In the genomic region with DNA sequence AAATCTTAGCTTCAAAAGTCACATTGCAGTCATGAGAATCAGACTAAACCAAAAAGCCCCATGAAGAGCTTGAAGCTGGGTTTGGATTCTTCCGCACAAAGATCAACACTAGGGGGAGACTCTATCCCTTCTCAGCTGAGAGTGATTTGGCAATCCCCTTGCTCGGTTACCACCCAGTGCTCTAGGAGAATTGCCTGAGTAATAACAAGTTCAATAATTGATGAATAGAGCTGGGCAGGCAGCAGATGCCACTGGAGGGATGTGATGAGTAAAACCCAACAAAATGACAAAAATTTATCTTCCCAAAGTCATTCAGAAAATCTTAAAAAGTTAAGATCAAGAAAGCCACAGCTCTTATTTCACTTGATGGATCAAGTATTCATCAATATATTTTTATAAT, we compare ENCODE assay signal across 9 cellular contexts.
DNase-seq lines count a peak whose midpoint lies in the region; ATAC-seq and TF ChIP-seq lines count a peak whose summit lies in the region.
"Had no signal": no experiment of that assay in that cellular context is flagged by ENCODE, and none has a peak within 500 bp of the region (broad histone marks: within the 10 kb centered on the region; RNA-seq: fewer than 3 reads in every experiment).

No MANE protein-coding gene starts in this region.

- whole genome bisulfite sequencing in sigmoid colon, 2 donors, result 1% methylated on average over 2 of the region's 2 CpGs

- no peaks in the 10 kb centered on the region for H3K36me3 ChIP-seq in Peyer's patch
- H3K36me3 ChIP-seq in adipocyte (ENCODE audit: control insufficient read depth, insufficient read depth, low read length, severe bottlenecking), result no peaks in the 10 kb centered on the region
- no peaks in the 10 kb centered on the region for H3K36me3 ChIP-seq in left ventricle myocardium inferior
- H3K36me3 ChIP-seq in sigmoid colon, result no peaks in the 10 kb centered on the region
- H3K36me3 ChIP-seq: BLaER1 treated with 17β-estradiol and CSF1 and Interleukin-3, amounts not matched to agents 10 nM and 100 nM had no signal

- no peaks in the 10 kb centered on the region for H3K27me3 ChIP-seq in Peyer's patch
- no peaks in the 10 kb centered on the region for H3K27me3 ChIP-seq in adipocyte (replicated peaks; ENCODE audit: control insufficient read depth, insufficient read depth, low read length)
- H3K27me3 ChIP-seq in left ventricle myocardium inferior (ENCODE audit: low read depth), result no peaks in the 10 kb centered on the region
- no peaks in the 10 kb centered on the region for H3K27me3 ChIP-seq in sigmoid colon
- H3K27me3 ChIP-seq: BLaER1 treated with 17β-estradiol and CSF1 and Interleukin-3, amounts not matched to agents 10 nM and 100 nM had no signal

- no peaks in the 10 kb centered on the region for H3K4me1 ChIP-seq in Peyer's patch
- H3K4me1 ChIP-seq in adipocyte (ENCODE audit: control insufficient read depth, insufficient read depth, low read length), result no peaks in the 10 kb centered on the region
- H3K4me1 ChIP-seq in left ventricle myocardium inferior, result no peaks in the 10 kb centered on the region
- H3K4me1 ChIP-seq in sigmoid colon, result no peaks in the 10 kb centered on the region

- H3K9ac ChIP-seq in adipocyte (ENCODE audit: low read length), result peak overlapping the region; percentile 43
- H3K9ac ChIP-seq: BLaER1 treated with 17β-estradiol and CSF1 and Interleukin-3, amounts not matched to agents 10 nM and 100 nM had no signal

- intact Hi-C loops in left ventricle myocardium inferior (cut with micrococcal nuclease) (loop anchor here (10.0 kb wide), 1 partner anchor 201 kb away; no protein-coding TSS in a partner anchor), sigmoid colon (cut with DNase I) (loop anchor here (5.0 kb wide), 1 partner anchor 178 kb away; no protein-coding TSS in a partner anchor)

- H3K27ac ChIP-seq in Peyer's patch, result no peak overlapping the region
- H3K27ac ChIP-seq in left ventricle myocardium inferior (replicated peaks), result no peak overlapping the region
- no peak overlapping the region for H3K27ac ChIP-seq in sigmoid colon
- H3K27ac ChIP-seq: BLaER1 treated with 17β-estradiol and CSF1 and Interleukin-3, amounts not matched to agents 10 nM and 100 nM had no signal

- TF ChIP-seq EP300 in sigmoid colon (IDR thresholded peaks at IDR 0.05), result no peak

- DNase-seq in NCI-H2081 (lab: John Stamatoyannopoulos, UW), result peak; percentile 64 to 78
- no peak for DNase-seq in NCI-H2081 treated with DMSO at 0.1 percent for 48 hours (lab: John Stamatoyannopoulos, UW)
- peak; percentile 89 for DNase-seq in Jurkat, Clone E6-1 (ENCODE audit: low read depth, low spot score)
- DNase-seq in Peyer's patch, result peak in 2 of 3 donors; percentile 21 to 73
- peak; percentile 92 for DNase-seq in adipocyte (ENCODE audit: low read depth)
- DNase-seq in left ventricle myocardium inferior, result no peak
- no peak for DNase-seq in sigmoid colon

- TF ChIP-seq POLR2A in Peyer's patch (IDR thresholded peaks at IDR 0.05) (no peak), sigmoid colon (IDR thresholded peaks at IDR 0.05) (no peak)

- TF ChIP-seq CTCF in Peyer's patch (IDR thresholded peaks at IDR 0.05), result peak; percentile 39 to 87 (median 82)
- TF ChIP-seq CTCF in left ventricle myocardium inferior (IDR thresholded peaks at IDR 0.05; ENCODE audit: borderline replicate concordance), result peak; percentile 80
- peak; percentile 43 to 68 (median 52) for TF ChIP-seq CTCF in sigmoid colon (IDR thresholded peaks at IDR 0.05)

- H3K4me3 ChIP-seq in Jurkat, Clone E6-1 (ENCODE audit: low read length), result no peak overlapping the region
- H3K4me3 ChIP-seq in Peyer's patch (no peak overlapping the region), adipocyte (ENCODE audit: low read length) (peak overlapping the region; percentile 49), left ventricle myocardium inferior (no peak overlapping the region), sigmoid colon (no peak overlapping the region)
- H3K4me3 ChIP-seq: BLaER1 treated with 17β-estradiol and CSF1 and Interleukin-3, amounts not matched to agents 10 nM and 100 nM had no signal

- H3K9me3 ChIP-seq in Peyer's patch (no peaks in the 10 kb centered on the region), adipocyte (ENCODE audit: control insufficient read depth, low read length) (no peaks in the 10 kb centered on the region), left ventricle myocardium inferior (replicated peaks) (no peaks in the 10 kb centered on the region), sigmoid colon (no peaks in the 10 kb centered on the region)
- H3K9me3 ChIP-seq: BLaER1 treated with 17β-estradiol and CSF1 and Interleukin-3, amounts not matched to agents 10 nM and 100 nM had no signal

- ATAC-seq in GM21723 (IDR thresholded peaks at IDR 0.05; ENCODE audit: unreplicated experiment), result peak; percentile 90

Comparison
In these comparisons a context has a peak if more than half of its experiments do, and no peak if none do; other contexts are left out.
1. DNase-seq: peak in NCI-H2081 (2 of 2), Jurkat, Clone E6-1 (single experiment), Peyer's patch (2 of 3) and adipocyte (single experiment); none in NCI-H2081 treated with DMSO at 0.1 percent for 48 hours (single experiment), left ventricle myocardium inferior (single experiment) and sigmoid colon (single experiment).
2. Peak in every context shown above with its lines, with median percentiles within 50 percentile points of each other: CTCF ChIP-seq.